30 cellular contexts compared by ENCODE assay signal in genomic region chr6:148828047-148828446, GRCh38.
DNase-seq lines count a peak whose midpoint lies in the region; TF ChIP-seq lines count a peak whose summit lies in the region.
"Had no signal": no experiment of that assay in that cellular context is flagged by ENCODE, and none has a peak within 500 bp of the region (broad histone marks: within the 10 kb centered on the region; RNA-seq: fewer than 3 reads in every experiment).

No MANE protein-coding gene starts in this region.

- H3K27ac ChIP-seq in HEK293 (ENCODE audit: extremely low read depth, low read depth, low read length) = no peak overlapping the region
- H3K27ac ChIP-seq in mesenchymal stem cell (ENCODE audit: low read length, poor library complexity, severe bottlenecking) = no peak overlapping the region
- H3K27ac ChIP-seq in neural cell (ENCODE audit: low read length) = no peak overlapping the region
- no peak overlapping the region for H3K27ac ChIP-seq in substantia nigra (ENCODE audit: low read depth, low read length, poor library complexity, severe bottlenecking)
- H3K27ac ChIP-seq: 22Rv1; A549; BLaER1; BLaER1 treated with 17β-estradiol and CSF1 and Interleukin-3, amounts not matched to agents 10 nM and 100 nM; C4-2B had no signal

- no peak for TF ChIP-seq CTCF in HEK293 (tag by site-specific recombination; IDR thresholded peaks at IDR 0.05)
- TF ChIP-seq CTCF in neural cell (IDR thresholded peaks at IDR 0.05; ENCODE audit: poor library complexity, severe bottlenecking) = no peak

- no peaks in the 10 kb centered on the region for H3F3A ChIP-seq in neural cell (ENCODE audit: insufficient read depth, low read length, poor library complexity, severe bottlenecking)

- no peaks in the 10 kb centered on the region for H3K27me3 ChIP-seq in mesenchymal stem cell (ENCODE audit: control insufficient read depth in 1 of 2, insufficient read depth in 1 of 2, low read length in 2 of 2)
- H3K27me3 ChIP-seq in neural cell (ENCODE audit: insufficient read depth, low read depth, low read length) = no peaks in the 10 kb centered on the region
- H3K27me3 ChIP-seq: BE2C; BLaER1; BLaER1 treated with 17β-estradiol and CSF1 and Interleukin-3, amounts not matched to agents 10 nM and 100 nM had no signal

- H3K36me3 ChIP-seq in HEK293 (ENCODE audit: control insufficient read depth in 2 of 2, insufficient read depth in 1 of 2, low read length in 2 of 2) (no peaks in the 10 kb centered on the region), mesenchymal stem cell (ENCODE audit: control insufficient read depth in 1 of 2, insufficient read depth in 2 of 2, low read depth in 1 of 2, low read length in 2 of 2) (no peaks in the 10 kb centered on the region), neural cell (ENCODE audit: insufficient read depth, low read length) (no peaks in the 10 kb centered on the region)
- H3K36me3 ChIP-seq: BE2C; BLaER1; BLaER1 treated with 17β-estradiol and CSF1 and Interleukin-3, amounts not matched to agents 10 nM and 100 nM had no signal

- H3K79me2 ChIP-seq in neural cell (replicated peaks; ENCODE audit: insufficient read depth, low read length) = no peaks in the 10 kb centered on the region

- no peak overlapping the region for H3K23ac ChIP-seq in mesenchymal stem cell (ENCODE audit: low read length in 2 of 2)

- H3K4me2 ChIP-seq in mesenchymal stem cell (ENCODE audit: low read length, poor library complexity, severe bottlenecking) = no peak overlapping the region
- H3K4me2 ChIP-seq in neural cell (ENCODE audit: low read length) = no peak overlapping the region
- H3K4me2 ChIP-seq: A549; BLaER1; BLaER1 treated with 17β-estradiol and CSF1 and Interleukin-3, amounts not matched to agents 10 nM and 100 nM had no signal

- H2BK15ac ChIP-seq in mesenchymal stem cell (ENCODE audit: low read depth, poor library complexity, severe bottlenecking) = no peak overlapping the region

- no peak overlapping the region for H3K4ac ChIP-seq in mesenchymal stem cell (ENCODE audit: low read depth in 1 of 2, low read length in 2 of 2)

- POLR2A ChIA-PET in HEK293 (lab: Yijun Ruan, JAX) = no interaction called here

- H3K79me1 ChIP-seq in mesenchymal stem cell (replicated peaks; ENCODE audit: low read length, poor library complexity, severe bottlenecking) = peaks cover 4% of the 10 kb centered on the region

- H2BK120ac ChIP-seq in mesenchymal stem cell (ENCODE audit: low read depth, low read length) = no peak overlapping the region

- no peaks in the 10 kb centered on the region for H4K20me1 ChIP-seq in neural cell (ENCODE audit: insufficient read depth)
- H4K20me1 ChIP-seq: BLaER1 had no signal

- peak; percentile 61 for TF ChIP-seq EP300 in neural cell (conservative IDR thresholded peaks at IDR 0.05; ENCODE audit: poor library complexity, severe bottlenecking)

- no peak overlapping the region for H2AK5ac ChIP-seq in mesenchymal stem cell (ENCODE audit: low read length, severe bottlenecking)

- no peak for TF ChIP-seq RAD21 in neural cell (conservative IDR thresholded peaks at IDR 0.05)

- no CpG with 5 or more reads among the region's 4 CpGs for WGBS in mesenchymal stem cell

- no peaks in the 10 kb centered on the region for H3K9me2 ChIP-seq in neural cell (ENCODE audit: insufficient read depth, low read length)

- H2BK12ac ChIP-seq in mesenchymal stem cell (ENCODE audit: low read length in 2 of 2) = no peak overlapping the region

- no peak for DNase-seq in mesenchymal stem cell
- no peak for DNase-seq in nucleus accumbens (lab: John Stamatoyannopoulos, UW)
- DNase-seq in SKM-1 (lab: John Stamatoyannopoulos, UW; ENCODE audit: unreplicated experiment) = no peak
- DNase-seq in substantia nigra (lab: John Stamatoyannopoulos, UW) = no peak
- DNase-seq: 8988T; ACHN; AML-193; BE2C; C1 segment of cervical spinal cord; Caco-2; Calu3; CD4-positive, alpha-beta memory T cell; CD4-positive, alpha-beta T cell; CD4-positive, CD25-positive, alpha-beta regulatory T cell; CD8-positive, alpha-beta memory T cell; CD8-positive, alpha-beta T cell; COR-L47; DMS 273 treated with DMSO at 0.1 percent for 48 hours; DMS153; DMS53; DMS79; DMS79 treated with DMSO at 0.1 percent for 48 hours; DND-41 had no signal

- H2AFZ ChIP-seq in mesenchymal stem cell (ENCODE audit: low read depth, low read length) = no peak overlapping the region
- no peak overlapping the region for H2AFZ ChIP-seq in neural cell (ENCODE audit: low read depth, low read length)

- no peak overlapping the region for H4K91ac ChIP-seq in mesenchymal stem cell (ENCODE audit: low read length)

- H3K4me1 ChIP-seq in HEK293 (ENCODE audit: control insufficient read depth, insufficient read depth, low read length) = no peaks in the 10 kb centered on the region
- no peaks in the 10 kb centered on the region for H3K4me1 ChIP-seq in mesenchymal stem cell (ENCODE audit: control insufficient read depth, insufficient read depth, low read depth, low read length)
- H3K4me1 ChIP-seq: A549, BE2C, Caco-2 had no signal

- no peak overlapping the region for H3K14ac ChIP-seq in mesenchymal stem cell (ENCODE audit: low read length in 2 of 2)

- CTCF ChIA-PET in HEK293 (lab: Yijun Ruan, JAX) = interaction anchor here (0.7 kb wide), 1 partner anchor 10 kb away, joined by 7 read pairs; no protein-coding TSS in a partner anchor

- H4K8ac ChIP-seq in mesenchymal stem cell (ENCODE audit: low read length) = no peak overlapping the region

- H3K9me3 ChIP-seq in HEK293 (ENCODE audit: control insufficient read depth, insufficient read depth, low read depth, low read length) (no peaks in the 10 kb centered on the region), mesenchymal stem cell (ENCODE audit: control insufficient read depth, low read length) (no peaks in the 10 kb centered on the region), neural cell (ENCODE audit: low read length) (no peaks in the 10 kb centered on the region)
- H3K9me3 ChIP-seq: A549, BE2C, BLaER1, Caco-2 had no signal

- no peak overlapping the region for H3K18ac ChIP-seq in mesenchymal stem cell (ENCODE audit: low read depth in 1 of 2, low read length in 2 of 2)

- H3K4me3 ChIP-seq in HEK293 (ENCODE audit: low read depth, low read length) = no peak overlapping the region
- H3K4me3 ChIP-seq in mesenchymal stem cell (ENCODE audit: insufficient read depth in 1 of 2, low read depth in 1 of 2, low read length in 2 of 2) = no peak overlapping the region
- H3K4me3 ChIP-seq in neural cell (ENCODE audit: low read length) = no peak overlapping the region
- H3K4me3 ChIP-seq: A549; BLaER1; BLaER1 treated with 17β-estradiol and CSF1 and Interleukin-3, amounts not matched to agents 10 nM and 100 nM had no signal

- H3K9ac ChIP-seq in mesenchymal stem cell (ENCODE audit: low read length) (peak overlapping the region; percentile 47), neural cell (ENCODE audit: low read length) (no peak overlapping the region)
- H3K9ac ChIP-seq: BLaER1; BLaER1 treated with 17β-estradiol and CSF1 and Interleukin-3, amounts not matched to agents 10 nM and 100 nM had no signal

- no peak overlapping the region for H2BK5ac ChIP-seq in mesenchymal stem cell (ENCODE audit: low read depth, low read length, poor library complexity, severe bottlenecking)

TF ChIP-seq in HEK293, 187 proteins besides CTCF, POLR2A, EP300 and RAD21 (continues in another document):
- TF ChIP-seq ZNF148 (tag by site-specific recombination; IDR thresholded peaks at IDR 0.05; ENCODE audit: borderline replicate concordance) (no peak), ZNF138 (tag by site-specific recombination; IDR thresholded peaks at IDR 0.05; ENCODE audit: borderline replicate concordance) (no peak), ZIC2 (tag by site-specific recombination; IDR thresholded peaks at IDR 0.05) (no peak), ZNF658 (tag by site-specific recombination; IDR thresholded peaks at IDR 0.05) (no peak), ZNF791 (tag by site-specific recombination; IDR thresholded peaks at IDR 0.05) (no peak)

TF ChIP-seq in neural cell, 6 proteins besides CTCF, POLR2A, EP300 and RAD21:
- TF ChIP-seq SMC3 (conservative IDR thresholded peaks at IDR 0.05; ENCODE audit: poor library complexity) (no peak), MXI1 (conservative IDR thresholded peaks at IDR 0.05; ENCODE audit: poor library complexity, severe bottlenecking) (no peak), REST (IDR thresholded peaks at IDR 0.05; ENCODE audit: borderline replicate concordance) (no peak), EZH2 (IDR thresholded peaks at IDR 0.05; ENCODE audit: borderline replicate concordance, insufficient read depth, low read length, poor library complexity, severe bottlenecking) (no peak), TAF1 (IDR thresholded peaks at IDR 0.05; ENCODE audit: low read depth) (no peak), POLR2AphosphoS5 (IDR thresholded peaks at IDR 0.05) (no peak)
